11 cellular contexts compared by ENCODE assay signal in the genomic region with DNA sequence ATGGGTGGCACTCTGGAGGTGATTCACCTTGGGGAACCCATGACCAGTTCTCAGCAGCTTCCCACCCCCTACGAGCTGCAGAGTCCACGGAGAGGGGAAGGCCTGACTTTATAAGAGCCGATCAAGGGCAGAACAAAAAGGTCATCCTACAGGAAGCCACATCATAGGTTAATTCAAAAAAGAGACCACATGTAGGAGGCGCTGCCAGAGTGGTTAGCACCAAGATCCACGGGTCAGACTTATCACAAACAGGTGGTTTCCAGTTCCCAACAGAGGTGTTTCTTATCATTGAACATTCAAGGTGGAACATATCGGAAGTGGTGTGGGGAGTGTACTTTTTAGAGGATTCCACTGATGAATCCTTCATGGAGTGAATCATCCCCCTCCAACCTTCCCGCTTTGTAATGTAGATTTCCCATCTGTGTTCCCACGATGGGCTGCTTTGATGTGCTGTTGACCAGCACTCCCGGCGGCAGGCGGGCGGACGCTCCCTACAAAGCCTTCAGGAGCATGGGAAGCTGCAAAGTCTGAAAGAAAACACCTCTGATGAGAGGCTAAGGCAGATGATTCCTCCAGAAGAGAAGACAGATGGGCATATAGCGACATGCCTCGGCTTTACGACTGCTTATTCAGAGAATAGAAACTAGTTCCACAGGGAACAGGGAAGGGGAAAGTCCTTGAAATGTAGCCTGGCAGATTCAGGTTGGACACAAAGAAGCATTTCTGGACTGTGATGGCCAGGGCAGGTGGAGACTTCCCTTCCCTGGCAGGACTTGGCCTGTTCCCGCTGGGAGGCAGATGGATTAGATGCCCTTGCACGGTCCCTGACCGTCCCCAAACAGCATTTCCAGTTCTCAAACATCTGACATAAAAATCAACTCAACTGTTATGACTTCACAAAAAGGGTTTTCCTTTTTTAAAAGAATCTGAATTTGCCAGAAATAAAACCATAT.
DNase-seq lines count a peak whose midpoint lies in the region; ATAC-seq, FAIRE-seq and TF ChIP-seq lines count a peak whose summit lies in the region.
"Had no signal": no experiment of that assay in that cellular context is flagged by ENCODE, and none has a peak within 500 bp of the region (broad histone marks: within the 10 kb centered on the region; RNA-seq: fewer than 3 reads in every experiment).

No MANE protein-coding gene starts in this region.

- no peaks in the 10 kb centered on the region for H3K9me1 ChIP-seq in keratinocyte (ENCODE audit: control insufficient read depth, extremely low read depth, insufficient read depth, low read length)

- FAIRE-seq in keratinocyte (lab: Jason Lieb, UNC) = peak; percentile 86
- FAIRE-seq in urothelium cell line (lab: Jason Lieb, UNC) = no peak

- peaks cover 27% of the 10 kb centered on the region for H3K4me1 ChIP-seq in keratinocyte (ENCODE audit: control insufficient read depth, extremely low read depth, insufficient read depth, low read length)
- H3K4me1 ChIP-seq in OCI-LY7 (ENCODE audit: insufficient read depth, low read length, poor library complexity, severe bottlenecking) = no peaks in the 10 kb centered on the region

- peak overlapping the region; percentile 69 for H3K27ac ChIP-seq in keratinocyte (ENCODE audit: control insufficient read depth, insufficient read depth, low read length)
- no peak overlapping the region for H3K27ac ChIP-seq in OCI-LY7 (ENCODE audit: low read depth, low read length, poor library complexity, severe bottlenecking)
- H3K27ac ChIP-seq: VCaP had no signal

- H3K9me3 ChIP-seq in keratinocyte (ENCODE audit: control insufficient read depth, low read depth, low read length) (no peaks in the 10 kb centered on the region), OCI-LY7 (ENCODE audit: low read length) (no peaks in the 10 kb centered on the region)

- peak overlapping the region in 1 of 3 experiments; percentile 20 for H3K4me3 ChIP-seq in keratinocyte (ENCODE audit: control insufficient read depth in 2 of 3, extremely low read depth in 1 of 3, insufficient read depth in 2 of 3, low read depth in 1 of 3, low read length in 3 of 3)
- H3K4me3 ChIP-seq in OCI-LY7 (ENCODE audit: low read depth, low read length, poor library complexity, severe bottlenecking) = no peak overlapping the region

- H4K20me1 ChIP-seq in keratinocyte (ENCODE audit: control insufficient read depth, extremely low read depth, insufficient read depth, low read length) (no peaks in the 10 kb centered on the region), OCI-LY7 (ENCODE audit: insufficient read depth, low read length) (no peaks in the 10 kb centered on the region)

- peaks cover 9 to 31% of the 10 kb centered on the region in 2 experiments for H3K36me3 ChIP-seq in keratinocyte (ENCODE audit: control insufficient read depth in 2 of 2, extremely low read depth in 1 of 2, insufficient read depth in 2 of 2, low read length in 2 of 2)
- H3K36me3 ChIP-seq in OCI-LY7 (ENCODE audit: insufficient read depth, low read length) = no peaks in the 10 kb centered on the region

- dilution Hi-C loops in keratinocyte (cut with MboI; ENCODE audit: extremely low pct_ligation_motif_present, low sequenced_read_pairs) = no loop called here

- no peaks in the 10 kb centered on the region for H3K27me3 ChIP-seq in keratinocyte (ENCODE audit: control insufficient read depth, extremely low read depth, insufficient read depth, low read length)

- H3K27ac Mint-ChIP-seq in activated T-helper 17 cell treated with anti-CD3 and anti-CD28 coated beads, Interleukin-2, amount 50 U/mL, for 72 hours = peak overlapping the region; percentile 59
- peak overlapping the region in 1 of 2 donors; percentile 86 for H3K27ac Mint-ChIP-seq in stimulated activated naive CD8-positive, alpha-beta T cell treated with anti-CD3 and anti-CD28 coated beads, Interleukin-15, amount 100 ng/mL, for 72 hours
- H3K27ac Mint-ChIP-seq: activated naive CD8-positive, alpha-beta T cell had no signal

- peaks cover 12% of the 10 kb centered on the region for H3K79me2 ChIP-seq in keratinocyte (ENCODE audit: control insufficient read depth, insufficient read depth, low read length)
- no peaks in the 10 kb centered on the region for H3K79me2 ChIP-seq in OCI-LY7 (ENCODE audit: insufficient read depth, low read depth, low read length)

- POLR2A ChIA-PET in OCI-LY7 (lab: Charles Lee) = no interaction called here

- H3K9ac ChIP-seq in keratinocyte (ENCODE audit: control insufficient read depth, extremely low read depth, insufficient read depth, low read length) = peak overlapping the region; percentile 65

- H3K4me2 ChIP-seq in keratinocyte (ENCODE audit: control insufficient read depth, extremely low read depth, insufficient read depth, low read depth, low read length) = peak overlapping the region; percentile 63
- no peak overlapping the region for H3K4me2 ChIP-seq in OCI-LY7 (ENCODE audit: low read length)

- H3K9me2 ChIP-seq in OCI-LY7 (ENCODE audit: insufficient read depth, low read length) = no peaks in the 10 kb centered on the region

- H2AFZ ChIP-seq in keratinocyte (ENCODE audit: control insufficient read depth, low read length) (peak overlapping the region; percentile 21), OCI-LY7 (ENCODE audit: low read length) (no peak overlapping the region)

- H3K9me3 Mint-ChIP-seq in activated T-helper 17 cell treated with anti-CD3 and anti-CD28 coated beads, Interleukin-2, amount 50 U/mL, for 72 hours = no peaks in the 10 kb centered on the region
- no peaks in the 10 kb centered on the region for H3K9me3 Mint-ChIP-seq in stimulated activated naive CD8-positive, alpha-beta T cell treated with anti-CD3 and anti-CD28 coated beads, Interleukin-15, amount 100 ng/mL, for 72 hours

- H3K4me3 Mint-ChIP-seq in activated T-helper 17 cell treated with anti-CD3 and anti-CD28 coated beads, Interleukin-2, amount 50 U/mL, for 72 hours = no peak overlapping the region
- H3K4me3 Mint-ChIP-seq in stimulated activated naive CD8-positive, alpha-beta T cell treated with anti-CD3 and anti-CD28 coated beads, Interleukin-15, amount 100 ng/mL, for 72 hours = peak overlapping the region; percentile 15 to 52
- H3K4me3 Mint-ChIP-seq: activated naive CD8-positive, alpha-beta T cell had no signal

- peak; percentile 95 for ATAC-seq in activated T-helper 17 cell treated with anti-CD3 and anti-CD28 coated beads, Interleukin-2, amount 50 U/mL, for 72 hours (replicated peaks)
- ATAC-seq in stimulated activated naive CD8-positive, alpha-beta T cell treated with anti-CD3 and anti-CD28 coated beads, Interleukin-15, amount 100 ng/mL, for 72 hours = peak; percentile 95
- no peak for ATAC-seq in HG03045 (IDR thresholded peaks at IDR 0.05; ENCODE audit: unreplicated experiment)

- H3K4me1 Mint-ChIP-seq in activated T-helper 17 cell treated with anti-CD3 and anti-CD28 coated beads, Interleukin-2, amount 50 U/mL, for 72 hours = no peaks in the 10 kb centered on the region
- peaks cover 54% of the 10 kb centered on the region for H3K4me1 Mint-ChIP-seq in stimulated activated naive CD8-positive, alpha-beta T cell treated with anti-CD3 and anti-CD28 coated beads, Interleukin-15, amount 100 ng/mL, for 72 hours

- BruUV-seq in OCI-LY7 (replicated peaks; lab: Mats Ljungman, UMichigan) = no TSS peak

- intact Hi-C loops in OCI-LY7 (cut with micrococcal nuclease; ENCODE audit: unreplicated experiment) = no loop called here

- H3K27me3 Mint-ChIP-seq in activated T-helper 17 cell treated with anti-CD3 and anti-CD28 coated beads, Interleukin-2, amount 50 U/mL, for 72 hours = no peaks in the 10 kb centered on the region
- peaks cover 6% of the 10 kb centered on the region for H3K27me3 Mint-ChIP-seq in stimulated activated naive CD8-positive, alpha-beta T cell treated with anti-CD3 and anti-CD28 coated beads, Interleukin-15, amount 100 ng/mL, for 72 hours
- H3K27me3 Mint-ChIP-seq: activated naive CD8-positive, alpha-beta T cell had no signal

- TF ChIP-seq CTCF in keratinocyte (optimal IDR thresholded peaks at IDR 0.05 in 1 of 3, IDR thresholded peaks at IDR 0.05 in 1 of 3, conservative IDR thresholded peaks at IDR 0.05 in 1 of 3; ENCODE audit: extremely low read depth in 1 of 3, insufficient read depth in 2 of 3, low read length in 3 of 3) = peak in 1 of 3 experiments; percentile 0
- TF ChIP-seq CTCF in OCI-LY7 (conservative IDR thresholded peaks at IDR 0.05; ENCODE audit: low read length) = no peak

- peak; percentile 37 to 51 for DNase-seq in activated T-cell treated with anti-CD3 and anti-CD28 coated beads, Interleukin-2, amount 50 U/mL, for 48 hours
- DNase-seq in activated T-cell treated with anti-CD3 and anti-CD28 coated beads, Interleukin-2, amount 50 U/mL, for 1 hour = no peak
- DNase-seq in keratinocyte (ENCODE audit: low read depth, low spot score) (peak; percentile 71), OCI-LY7 (ENCODE audit: low spot score) (no peak), urothelium cell line (ENCODE audit: low spot score) (no peak)
- peak; percentile 60 to 71 for DNase-seq in stimulated activated naive CD8-positive, alpha-beta T cell treated with anti-CD3 and anti-CD28 coated beads, Interleukin-15, amount 100 ng/mL, for 72 hours
- DNase-seq: NCI-H2171 treated with DMSO at 0.1 percent for 48 hours had no signal

- CTCF ChIA-PET in OCI-LY7 (lab: Charles Lee; ENCODE audit: unreplicated experiment) = no interaction called here

- no peaks in the 10 kb centered on the region for H3K36me3 Mint-ChIP-seq in activated T-helper 17 cell treated with anti-CD3 and anti-CD28 coated beads, Interleukin-2, amount 50 U/mL, for 72 hours (ENCODE audit: low read depth)
- H3K36me3 Mint-ChIP-seq: activated naive CD8-positive, alpha-beta T cell had no signal

Comparison
In these comparisons a context has a peak if more than half of its experiments do, and no peak if none do; other contexts are left out.
1. DNase-seq: peak in activated T-cell treated with anti-CD3 and anti-CD28 coated beads, Interleukin-2, amount 50 U/mL, for 48 hours (2 of 2), keratinocyte (single experiment) and stimulated activated naive CD8-positive, alpha-beta T cell treated with anti-CD3 and anti-CD28 coated beads, Interleukin-15, amount 100 ng/mL, for 72 hours (2 of 2); none in activated T-cell treated with anti-CD3 and anti-CD28 coated beads, Interleukin-2, amount 50 U/mL, for 1 hour (single experiment), OCI-LY7 (single experiment) and urothelium cell line (single experiment).